1 cellular context compared by ENCODE assay signal in the genomic region with DNA sequence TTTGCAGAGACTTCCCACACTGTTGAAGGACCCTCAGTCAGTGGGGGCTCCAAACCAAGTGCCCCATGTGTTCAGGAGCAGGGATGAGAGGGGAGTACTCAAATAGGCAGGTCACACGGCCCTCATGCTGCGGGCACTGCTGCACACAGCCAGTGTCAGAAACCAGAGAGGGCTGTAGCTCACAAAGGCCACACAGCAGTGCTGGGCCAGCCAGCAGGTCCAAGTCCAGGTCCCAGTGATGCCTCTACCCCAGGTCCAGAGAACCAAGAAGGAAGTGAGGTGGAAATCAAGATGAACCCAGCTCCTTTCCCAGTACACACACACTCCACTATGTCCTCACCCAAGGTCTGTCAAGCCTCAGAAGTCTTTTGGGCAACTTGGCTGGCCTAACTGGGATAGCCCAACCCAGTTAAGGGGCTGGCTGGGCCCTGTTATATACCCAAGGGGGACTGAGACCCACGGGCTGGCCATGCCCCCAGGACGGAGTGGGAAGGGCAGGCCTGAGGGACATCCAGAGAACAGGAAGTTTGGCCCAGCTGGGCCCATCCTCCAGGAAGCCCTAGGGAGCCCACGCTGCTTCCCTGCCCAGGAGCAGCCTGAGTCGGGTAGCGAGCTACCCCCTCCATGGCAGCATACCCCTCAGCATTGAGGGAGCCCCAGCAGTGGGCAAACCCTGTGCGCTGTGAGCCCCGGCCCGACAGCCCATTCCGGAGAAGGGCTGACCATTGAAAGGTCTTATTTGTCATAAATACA.
TF ChIP-seq lines count a peak whose summit lies in the region.

No MANE protein-coding gene starts in this region.

TF ChIP-seq in SK-N-SH treated with all-trans-retinoic acid at 6 μM for 48 hours, 23 proteins besides CTCF, POLR2A, EP300 and RAD21 (continued from another document):
- TF ChIP-seq, protein P1, sequence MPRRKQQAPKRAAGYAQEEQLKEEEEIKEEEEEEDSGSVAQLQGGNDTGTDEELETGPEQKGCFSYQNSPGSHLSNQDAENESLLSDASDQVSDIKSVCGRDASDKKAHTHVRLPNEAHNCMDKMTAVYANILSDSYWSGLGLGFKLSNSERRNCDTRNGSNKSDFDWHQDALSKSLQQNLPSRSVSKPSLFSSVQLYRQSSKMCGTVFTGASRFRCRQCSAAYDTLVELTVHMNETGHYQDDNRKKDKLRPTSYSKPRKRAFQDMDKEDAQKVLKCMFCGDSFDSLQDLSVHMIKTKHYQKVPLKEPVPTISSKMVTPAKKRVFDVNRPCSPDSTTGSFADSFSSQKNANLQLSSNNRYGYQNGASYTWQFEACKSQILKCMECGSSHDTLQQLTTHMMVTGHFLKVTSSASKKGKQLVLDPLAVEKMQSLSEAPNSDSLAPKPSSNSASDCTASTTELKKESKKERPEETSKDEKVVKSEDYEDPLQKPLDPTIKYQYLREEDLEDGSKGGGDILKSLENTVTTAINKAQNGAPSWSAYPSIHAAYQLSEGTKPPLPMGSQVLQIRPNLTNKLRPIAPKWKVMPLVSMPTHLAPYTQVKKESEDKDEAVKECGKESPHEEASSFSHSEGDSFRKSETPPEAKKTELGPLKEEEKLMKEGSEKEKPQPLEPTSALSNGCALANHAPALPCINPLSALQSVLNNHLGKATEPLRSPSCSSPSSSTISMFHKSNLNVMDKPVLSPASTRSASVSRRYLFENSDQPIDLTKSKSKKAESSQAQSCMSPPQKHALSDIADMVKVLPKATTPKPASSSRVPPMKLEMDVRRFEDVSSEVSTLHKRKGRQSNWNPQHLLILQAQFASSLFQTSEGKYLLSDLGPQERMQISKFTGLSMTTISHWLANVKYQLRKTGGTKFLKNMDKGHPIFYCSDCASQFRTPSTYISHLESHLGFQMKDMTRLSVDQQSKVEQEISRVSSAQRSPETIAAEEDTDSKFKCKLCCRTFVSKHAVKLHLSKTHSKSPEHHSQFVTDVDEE (CRISPR knock-in tag; IDR thresholded peaks at IDR 0.05), result no peak
- TF ChIP-seq ZNF8 (CRISPR knock-in tag; IDR thresholded peaks at IDR 0.05) (no peak), TOX (CRISPR knock-in tag; IDR thresholded peaks at IDR 0.05; ENCODE audit: borderline replicate concordance) (no peak), ZC3H10 (CRISPR knock-in tag; IDR thresholded peaks at IDR 0.05) (no peak)
